In the genomic region with DNA sequence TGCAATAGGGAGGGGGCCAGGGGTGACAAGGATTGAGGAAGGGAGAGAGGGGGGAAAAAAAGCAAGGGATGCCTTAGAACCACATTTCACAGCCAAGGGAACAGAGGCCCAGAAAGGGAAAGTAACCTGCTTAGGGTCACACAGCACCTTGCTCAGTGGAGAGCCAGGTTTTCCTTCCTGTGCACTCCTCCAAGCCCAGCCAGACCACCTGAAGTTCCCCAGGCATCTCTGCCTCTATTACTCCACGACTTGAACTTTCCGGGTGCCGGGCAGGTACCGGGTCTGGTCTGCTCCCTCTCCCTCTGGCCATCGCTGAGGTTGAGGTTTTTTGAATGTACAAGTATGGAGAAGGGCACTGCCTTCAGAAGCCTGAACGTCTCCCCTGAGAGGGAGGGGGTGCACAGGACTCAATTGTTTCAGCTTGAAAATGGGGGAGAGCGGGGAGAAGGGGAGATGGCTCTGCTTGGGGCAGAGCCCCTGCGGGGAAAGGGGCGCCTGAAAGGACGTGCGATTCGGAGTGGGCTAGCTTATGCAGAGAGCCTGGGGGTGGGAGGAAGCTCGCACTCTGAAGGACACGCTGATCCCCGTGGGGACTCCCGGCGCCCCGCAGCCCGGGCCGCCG, we compare ENCODE assay signal across 8 cellular contexts.
DNase-seq lines count a peak whose midpoint lies in the region; ATAC-seq and TF ChIP-seq lines count a peak whose summit lies in the region.

No MANE protein-coding gene starts in this region.

- peaks cover 19% of the 10 kb centered on the region for H3K4me1 ChIP-seq in RWPE2 (ENCODE audit: insufficient read depth, poor library complexity, severe bottlenecking)

- ATAC-seq in GM19351 (IDR thresholded peaks at IDR 0.05; ENCODE audit: unreplicated experiment) (peak; percentile 18), RWPE2 (ENCODE audit: low read depth) (no peak), GM21381 (IDR thresholded peaks at IDR 0.05; ENCODE audit: unreplicated experiment) (no peak), HG03460 (IDR thresholded peaks at IDR 0.05; ENCODE audit: unreplicated experiment) (no peak)

- H3K4me3 ChIP-seq in RWPE2 (ENCODE audit: severe bottlenecking) (peak overlapping the region; percentile 60), foreskin fibroblast (ENCODE audit: low read depth in 1 of 2, low read length in 2 of 2) (peak overlapping the region; percentile 81 to 83), skin epidermis (peak overlapping the region; percentile 55 to 98 (median 85))

- H3K36me3 ChIP-seq in RWPE2 (ENCODE audit: low read depth): peaks cover 14% of the 10 kb centered on the region

- no peaks in the 10 kb centered on the region for H3K27me3 ChIP-seq in RWPE2 (ENCODE audit: insufficient read depth, poor library complexity, severe bottlenecking)

- H3K27ac ChIP-seq in RWPE2 (ENCODE audit: poor library complexity, severe bottlenecking): peak overlapping the region; percentile 92
- peak overlapping the region in 20 of 21 experiments; percentile 83 to 100 (median 97) for H3K27ac ChIP-seq in skin epidermis

- no peak for DNase-seq in RWPE2 (ENCODE audit: low spot score)
- no peak for DNase-seq in foreskin fibroblast
- DNase-seq in T-helper 9 cell: no peak
- DNase-seq in HuH-7.5 (ENCODE audit: low spot score): no peak

- TF ChIP-seq CTCF in RWPE2 (IDR thresholded peaks at IDR 0.05; ENCODE audit: poor library complexity, severe bottlenecking) (no peak), foreskin fibroblast (IDR thresholded peaks at IDR 0.05; ENCODE audit: low read depth, low read length) (no peak)

- no peaks in the 10 kb centered on the region for H3K9me3 ChIP-seq in RWPE2 (ENCODE audit: severe bottlenecking)
